In the genomic region with DNA sequence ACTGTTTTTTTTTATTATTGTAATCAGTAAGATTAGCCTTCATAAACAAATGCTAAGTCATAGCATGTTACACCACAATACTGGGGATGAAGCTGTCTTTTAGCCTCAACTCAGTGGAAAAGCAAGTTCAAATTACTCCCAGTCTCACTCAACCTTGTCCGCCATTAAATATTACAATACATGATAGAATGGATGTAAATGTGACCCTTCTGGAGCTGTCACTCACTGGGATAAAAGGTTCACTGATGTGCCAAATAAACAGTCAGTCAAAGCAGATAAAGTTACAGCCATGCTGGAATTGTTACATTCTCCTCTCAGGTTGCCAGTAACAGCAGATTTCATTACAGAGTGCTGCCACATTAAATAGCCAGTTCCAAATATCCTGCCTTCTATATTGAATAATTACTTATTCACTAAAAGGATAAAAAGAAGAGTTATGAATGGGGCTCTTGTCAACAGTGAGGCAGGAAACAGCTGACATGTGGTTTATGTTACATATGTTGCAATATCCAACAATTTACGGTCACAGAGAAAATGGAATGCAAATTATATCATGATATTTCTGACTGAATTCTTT, we compare ENCODE assay signal across 12 cellular contexts. TPM values are rescaled to one million over a fixed set of nuclear protein-coding genes. Genes with fewer than 3 reads are reported as not detected.
A peak's percentile ranks its signal among the peaks of the same experiment; 100 is the strongest.
DNase-seq lines count a peak whose midpoint lies in the region; ATAC-seq lines count a peak whose summit lies in the region.
"Had no signal": no experiment of that assay in that cellular context is flagged by ENCODE, and none has a peak within 500 bp of the region (broad histone marks: within the 10 kb centered on the region; RNA-seq: fewer than 3 reads in every experiment).

No MANE protein-coding gene starts in this region.

- DNase-seq in DMS53 (lab: John Stamatoyannopoulos, UW) (peak; percentile 62), NCI-H1092 (lab: John Stamatoyannopoulos, UW) (peak; percentile 3), RPMI7951 (ENCODE audit: low read depth) (peak; percentile 42), hepatic stellate cell (ENCODE audit: low spot score) (peak; percentile 8), SK-N-DZ (ENCODE audit: low spot score) (no peak)
- DNase-seq in activated naive CD8-positive, alpha-beta T cell treated with anti-CD3 and anti-CD28 coated beads for 36 hours = no peak
- DNase-seq: DMS79, spleen had no signal

- no peaks in the 10 kb centered on the region for H3K9me3 Mint-ChIP-seq in activated naive CD8-positive, alpha-beta T cell treated with anti-CD3 and anti-CD28 coated beads for 36 hours
- H3K9me3 Mint-ChIP-seq: stimulated activated naive CD8-positive, alpha-beta T cell treated with anti-CD3 and anti-CD28 coated beads, Interleukin-15, Interleukin-2, amounts not matched to agents 100 ng/mL and 50 ng/mL, for 24 hours had no signal

- ATAC-seq in GM21786 (IDR thresholded peaks at IDR 0.05; ENCODE audit: unreplicated experiment) (no peak), HG03432 (IDR thresholded peaks at IDR 0.05; ENCODE audit: unreplicated experiment) (no peak)
- ATAC-seq: left lobe of liver had no signal

- H3K27ac Mint-ChIP-seq in activated naive CD8-positive, alpha-beta T cell treated with anti-CD3 and anti-CD28 coated beads for 36 hours = no peak overlapping the region
- H3K27ac Mint-ChIP-seq: stimulated activated naive CD8-positive, alpha-beta T cell treated with anti-CD3 and anti-CD28 coated beads, Interleukin-15, Interleukin-2, amounts not matched to agents 100 ng/mL and 50 ng/mL, for 24 hours had no signal

- no peaks in the 10 kb centered on the region for H3K27me3 Mint-ChIP-seq in activated naive CD8-positive, alpha-beta T cell treated with anti-CD3 and anti-CD28 coated beads for 36 hours
- H3K27me3 Mint-ChIP-seq: stimulated activated naive CD8-positive, alpha-beta T cell treated with anti-CD3 and anti-CD28 coated beads, Interleukin-15, Interleukin-2, amounts not matched to agents 100 ng/mL and 50 ng/mL, for 24 hours had no signal

- H3K36me3 Mint-ChIP-seq in activated naive CD8-positive, alpha-beta T cell treated with anti-CD3 and anti-CD28 coated beads for 36 hours = peaks cover 9% of the 10 kb centered on the region

- H3K4me1 Mint-ChIP-seq in activated naive CD8-positive, alpha-beta T cell treated with anti-CD3 and anti-CD28 coated beads for 36 hours = no peaks in the 10 kb centered on the region

- no peak overlapping the region for H3K4me3 Mint-ChIP-seq in activated naive CD8-positive, alpha-beta T cell treated with anti-CD3 and anti-CD28 coated beads for 36 hours
- H3K4me3 Mint-ChIP-seq: stimulated activated naive CD8-positive, alpha-beta T cell treated with anti-CD3 and anti-CD28 coated beads, Interleukin-15, Interleukin-2, amounts not matched to agents 100 ng/mL and 50 ng/mL, for 24 hours had no signal

RNA-seq across cellular contexts. Expression of a gene that starts 53.4 kb away (rescaled TPM):
- total RNA-seq in RPMI7951 (2014; rRNA removed; shearing (Covaris generic)) = 10.7 and 12.7 TPM in 2 replicates
- total RNA-seq in activated naive CD8-positive, alpha-beta T cell treated with anti-CD3 and anti-CD28 coated beads for 36 hours = 10 to 100 TPM; 16.6 to 17.0 TPM
- 29.8 and 33.0 TPM in 2 replicates for polyA plus RNA-seq in SK-N-DZ (2014; cell fraction: cytosol; rRNA removed)
- polyA plus RNA-seq in SK-N-DZ (2014; cell fraction: nucleus; rRNA removed) = 31.6 and 40.4 TPM in 2 replicates

Comparison
In these comparisons a context has a peak if more than half of its experiments do, and no peak if none do; other contexts are left out.
1. DNase-seq: peak in DMS53 (single experiment), NCI-H1092 (single experiment), RPMI7951 (single experiment) and hepatic stellate cell (single experiment); none in activated naive CD8-positive, alpha-beta T cell treated with anti-CD3 and anti-CD28 coated beads for 36 hours (single experiment) and SK-N-DZ (single experiment).